1 cellular context compared by ENCODE assay signal in the genomic region with DNA sequence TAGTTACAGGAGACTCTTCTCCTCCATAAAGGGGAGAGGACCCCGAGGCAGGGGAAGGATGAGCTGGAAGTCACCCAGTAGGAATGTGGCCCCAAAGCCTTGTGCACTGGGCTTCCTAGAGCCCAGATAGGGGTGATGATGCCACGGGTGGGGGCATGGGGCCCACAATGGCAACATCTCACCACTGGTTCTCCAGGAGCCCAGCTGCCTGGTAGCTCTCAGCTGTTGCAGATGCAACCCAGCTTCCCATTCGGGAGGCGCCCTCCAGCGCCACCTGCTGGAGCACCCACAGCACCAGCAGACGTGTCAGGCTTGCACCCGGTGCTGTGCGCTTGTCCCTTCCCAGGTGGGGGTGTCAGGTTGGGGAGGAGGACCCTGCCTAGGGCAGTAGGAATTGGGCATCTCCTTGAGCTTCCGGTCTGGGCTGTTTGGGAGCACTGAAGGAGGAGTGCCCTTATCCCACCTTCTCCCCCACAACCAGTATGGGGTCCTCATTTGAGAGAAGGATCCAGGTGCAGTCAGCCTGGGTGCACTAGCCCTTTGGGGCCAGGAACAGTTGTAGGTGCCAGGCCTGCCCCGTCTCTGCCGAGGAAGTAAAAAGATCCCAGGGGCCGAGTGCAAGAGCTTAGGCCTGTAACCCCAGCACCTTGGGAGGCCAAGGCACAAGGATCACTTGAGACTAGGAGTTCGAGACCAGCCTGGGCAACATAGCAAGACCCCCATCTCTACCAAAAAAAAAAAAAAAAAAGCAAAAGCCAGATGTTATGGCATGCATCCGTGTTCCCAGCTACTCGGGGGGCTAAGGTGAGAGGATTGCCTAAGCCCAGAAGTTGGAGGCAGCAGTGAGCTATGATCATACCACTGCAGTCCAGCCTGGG.
A peak's percentile ranks its signal among the peaks of the same experiment; 100 is the strongest.
TF ChIP-seq lines count a peak whose summit lies in the region.

No MANE protein-coding gene starts in this region.

TF ChIP-seq in H1, 55 proteins besides CTCF, POLR2A, EP300 and RAD21:
- peak; percentile 54; the same call in 1 of the 2 replicates for TF ChIP-seq GABPA (IDR thresholded peaks at IDR 0.05; ENCODE audit: borderline replicate concordance, insufficient read depth, low read length)
- TF ChIP-seq HDAC2 (IDR thresholded peaks at IDR 0.05; ENCODE audit: borderline replicate concordance in 1 of 2, low read depth in 2 of 2, low read length in 2 of 2) = no peak
- no peak for TF ChIP-seq FOSL1 (IDR thresholded peaks at IDR 0.05; ENCODE audit: insufficient read depth, low read depth, low read length)
- no peak for TF ChIP-seq CBX8 (IDR thresholded peaks at IDR 0.05; ENCODE audit: borderline replicate concordance, low read depth, low read length)
- TF ChIP-seq SIN3A (conservative IDR thresholded peaks at IDR 0.05 in 1 of 2, IDR thresholded peaks at IDR 0.05 in 1 of 2; ENCODE audit: low read depth in 1 of 2, low read length in 2 of 2) = no peak; a peak in 1 of 4 replicates
- no peak for TF ChIP-seq TBP (IDR thresholded peaks at IDR 0.05; ENCODE audit: low read depth, low read length)
- TF ChIP-seq CTBP2 (IDR thresholded peaks at IDR 0.05; ENCODE audit: borderline replicate concordance, insufficient read depth, insufficient read length, low read length) = no peak
- no peak for TF ChIP-seq SAP30 (IDR thresholded peaks at IDR 0.05; ENCODE audit: insufficient read depth, insufficient replicate concordance, low read length)
- TF ChIP-seq ZNF274 (IDR thresholded peaks at IDR 0.05; ENCODE audit: borderline replicate concordance, extremely low read depth, low read length) = no peak
- TF ChIP-seq EZH2 (IDR thresholded peaks at IDR 0.05; ENCODE audit: low read depth, low read length, severe bottlenecking) = no peak
- no peak for TF ChIP-seq KDM4A (IDR thresholded peaks at IDR 0.05; ENCODE audit: low read depth, low read length, severe bottlenecking)
- no peak for TF ChIP-seq JUND (IDR thresholded peaks at IDR 0.05; ENCODE audit: low read length)
- TF ChIP-seq CREB1 (IDR thresholded peaks at IDR 0.05) = 0 out of 2 replicates have a peak, but pooled peaks have one; percentile 63
- no peak for TF ChIP-seq TEAD4 (IDR thresholded peaks at IDR 0.05; ENCODE audit: low read depth, low read length)
- TF ChIP-seq MAFK (IDR thresholded peaks at IDR 0.05; ENCODE audit: low read depth, low read length) = no peak
- TF ChIP-seq YY1 (IDR thresholded peaks at IDR 0.05; ENCODE audit: low read depth, low read length) = no peak
- no peak for TF ChIP-seq SRF (IDR thresholded peaks at IDR 0.05; ENCODE audit: low read depth, low read length)
- TF ChIP-seq CBX5 (IDR thresholded peaks at IDR 0.05; ENCODE audit: low read depth, low read length) = no peak
- TF ChIP-seq NANOG (IDR thresholded peaks at IDR 0.05; ENCODE audit: insufficient read depth, low read depth, low read length, poor library complexity, severe bottlenecking) = no peak
- TF ChIP-seq EGR1 (IDR thresholded peaks at IDR 0.05; ENCODE audit: borderline replicate concordance, low read depth, low read length) = no peak
- peak; percentile 28; the same call in 1 of the 2 replicates for TF ChIP-seq KDM1A (IDR thresholded peaks at IDR 0.05; ENCODE audit: borderline replicate concordance, low read length)
- no peak for TF ChIP-seq CHD1 (IDR thresholded peaks at IDR 0.05; ENCODE audit: low read depth, low read length)
- no peak for TF ChIP-seq PHF8 (conservative IDR thresholded peaks at IDR 0.05; ENCODE audit: low read depth, low read length)
